In genomic region chr10:72200883-72201282, GRCh38 we compare ENCODE assay signal across 5 cellular contexts.
"Had no signal": no experiment of that assay in that cellular context is flagged by ENCODE, and none has a peak within 500 bp of the region (broad histone marks: within the 10 kb centered on the region; RNA-seq: fewer than 3 reads in every experiment).

No MANE protein-coding gene starts in this region.

- ATAC-seq: GM23338, K562 had no signal

- DNase-seq: H9, HCEC 1CT, IMR-90 had no signal

- H3K4me3 ChIP-seq: GM23338, K562 had no signal
